ENCODE assay signal across 1 cellular context in the genomic region with DNA sequence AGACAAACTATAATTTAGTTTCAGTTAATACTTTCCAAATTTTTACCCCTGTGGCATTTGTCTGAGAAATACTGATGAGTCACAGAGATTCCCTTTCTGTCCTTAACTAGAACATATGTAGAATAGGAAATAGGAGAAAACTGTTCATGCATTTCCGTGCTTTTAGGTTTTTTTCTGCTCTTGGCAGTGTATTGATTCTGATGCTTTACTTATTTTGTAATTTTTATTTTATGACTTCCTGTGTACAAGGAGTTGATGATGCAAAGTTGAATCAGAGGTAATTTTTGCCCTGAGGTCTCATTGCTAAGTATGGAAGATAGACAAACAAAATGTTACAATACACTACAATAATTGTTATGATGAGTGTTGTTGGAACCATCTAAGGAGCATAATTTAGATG.
A peak's percentile ranks its signal among the peaks of the same experiment; 100 is the strongest.
TF ChIP-seq lines count a peak whose summit lies in the region.

No MANE protein-coding gene starts in this region.

TF ChIP-seq in HCT116, 20 proteins besides CTCF, POLR2A, EP300 and RAD21 (continued from another document):
- no peak for TF ChIP-seq MAX (IDR thresholded peaks at IDR 0.05)
- TF ChIP-seq JUND (IDR thresholded peaks at IDR 0.05): peak; percentile 49; the same call in 1 of the 2 replicates
- TF ChIP-seq EZH2 (IDR thresholded peaks at IDR 0.05): no peak
- TF ChIP-seq, protein P1, sequence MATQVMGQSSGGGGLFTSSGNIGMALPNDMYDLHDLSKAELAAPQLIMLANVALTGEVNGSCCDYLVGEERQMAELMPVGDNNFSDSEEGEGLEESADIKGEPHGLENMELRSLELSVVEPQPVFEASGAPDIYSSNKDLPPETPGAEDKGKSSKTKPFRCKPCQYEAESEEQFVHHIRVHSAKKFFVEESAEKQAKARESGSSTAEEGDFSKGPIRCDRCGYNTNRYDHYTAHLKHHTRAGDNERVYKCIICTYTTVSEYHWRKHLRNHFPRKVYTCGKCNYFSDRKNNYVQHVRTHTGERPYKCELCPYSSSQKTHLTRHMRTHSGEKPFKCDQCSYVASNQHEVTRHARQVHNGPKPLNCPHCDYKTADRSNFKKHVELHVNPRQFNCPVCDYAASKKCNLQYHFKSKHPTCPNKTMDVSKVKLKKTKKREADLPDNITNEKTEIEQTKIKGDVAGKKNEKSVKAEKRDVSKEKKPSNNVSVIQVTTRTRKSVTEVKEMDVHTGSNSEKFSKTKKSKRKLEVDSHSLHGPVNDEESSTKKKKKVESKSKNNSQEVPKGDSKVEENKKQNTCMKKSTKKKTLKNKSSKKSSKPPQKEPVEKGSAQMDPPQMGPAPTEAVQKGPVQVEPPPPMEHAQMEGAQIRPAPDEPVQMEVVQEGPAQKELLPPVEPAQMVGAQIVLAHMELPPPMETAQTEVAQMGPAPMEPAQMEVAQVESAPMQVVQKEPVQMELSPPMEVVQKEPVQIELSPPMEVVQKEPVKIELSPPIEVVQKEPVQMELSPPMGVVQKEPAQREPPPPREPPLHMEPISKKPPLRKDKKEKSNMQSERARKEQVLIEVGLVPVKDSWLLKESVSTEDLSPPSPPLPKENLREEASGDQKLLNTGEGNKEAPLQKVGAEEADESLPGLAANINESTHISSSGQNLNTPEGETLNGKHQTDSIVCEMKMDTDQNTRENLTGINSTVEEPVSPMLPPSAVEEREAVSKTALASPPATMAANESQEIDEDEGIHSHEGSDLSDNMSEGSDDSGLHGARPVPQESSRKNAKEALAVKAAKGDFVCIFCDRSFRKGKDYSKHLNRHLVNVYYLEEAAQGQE (IDR thresholded peaks at IDR 0.05; ENCODE audit: low read depth): no peak
- TF ChIP-seq SIN3A (IDR thresholded peaks at IDR 0.05; ENCODE audit: low read depth): no peak
- TF ChIP-seq SP1 (IDR thresholded peaks at IDR 0.05; ENCODE audit: low read depth): peak; percentile 70
- TF ChIP-seq, protein P2, sequence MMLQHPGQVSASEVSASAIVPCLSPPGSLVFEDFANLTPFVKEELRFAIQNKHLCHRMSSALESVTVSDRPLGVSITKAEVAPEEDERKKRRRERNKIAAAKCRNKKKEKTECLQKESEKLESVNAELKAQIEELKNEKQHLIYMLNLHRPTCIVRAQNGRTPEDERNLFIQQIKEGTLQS (IDR thresholded peaks at IDR 0.05): no peak
- TF ChIP-seq ELF1 (IDR thresholded peaks at IDR 0.05; ENCODE audit: borderline replicate concordance, low read depth): no peak; the same call in 1 of the 2 replicates
- no peak for TF ChIP-seq YY1 (IDR thresholded peaks at IDR 0.05; ENCODE audit: extremely low read depth, insufficient replicate concordance, low read depth, low read length)
- 0 out of 2 replicates have a peak, but pooled peaks have one; percentile 3 for TF ChIP-seq EGR1 (IDR thresholded peaks at IDR 0.05; ENCODE audit: low read depth)
- no peak for TF ChIP-seq EZH2phosphoT487 (IDR thresholded peaks at IDR 0.05; ENCODE audit: borderline replicate concordance)
- TF ChIP-seq POLR2AphosphoS5 (IDR thresholded peaks at IDR 0.05; ENCODE audit: low read depth, low read length): no peak
- TF ChIP-seq SRF (IDR thresholded peaks at IDR 0.05; ENCODE audit: low read depth): no peak
